12 cellular contexts compared by ENCODE assay signal in genomic region chr4:2671267-2671895, GRCh38.
DNase-seq lines count a peak whose midpoint lies in the region; ATAC-seq, FAIRE-seq and TF ChIP-seq lines count a peak whose summit lies in the region.
"Had no signal": no experiment of that assay in that cellular context is flagged by ENCODE, and none has a peak within 500 bp of the region (broad histone marks: within the 10 kb centered on the region; RNA-seq: fewer than 3 reads in every experiment).

No MANE protein-coding gene starts in this region.

- H3K4me2 ChIP-seq in BLaER1, result peak overlapping the region; percentile 83

- no peak for TF ChIP-seq POLR2A in GM12891 (IDR thresholded peaks at IDR 0.05; ENCODE audit: low read depth, low read length)

- H3K4me3 ChIP-seq in BLaER1 (peak overlapping the region; percentile 42), ascending aorta (no peak overlapping the region)

- H3K27me3 Mint-ChIP-seq in activated T-helper 17 cell treated with anti-CD3 and anti-CD28 coated beads, Interleukin-2, amount 50 U/mL, for 72 hours, result no peaks in the 10 kb centered on the region
- H3K27me3 Mint-ChIP-seq: naive thymus-derived CD4-positive, alpha-beta T cell had no signal

- H3K36me3 Mint-ChIP-seq in activated T-helper 17 cell treated with anti-CD3 and anti-CD28 coated beads, Interleukin-2, amount 50 U/mL, for 72 hours (ENCODE audit: low read depth), result peaks cover 86% of the 10 kb centered on the region

- H3K27me3 ChIP-seq in BLaER1 (no peaks in the 10 kb centered on the region), ascending aorta (no peaks in the 10 kb centered on the region)

- no peak for ATAC-seq in activated T-helper 17 cell treated with anti-CD3 and anti-CD28 coated beads, Interleukin-2, amount 50 U/mL, for 72 hours (replicated peaks)
- ATAC-seq in HG02970 (IDR thresholded peaks at IDR 0.05; ENCODE audit: low FRiP score, unreplicated experiment), result no peak
- no peak for ATAC-seq in GM21367 (IDR thresholded peaks at IDR 0.05; ENCODE audit: unreplicated experiment)
- ATAC-seq: naive thymus-derived CD4-positive, alpha-beta T cell had no signal

- no peaks in the 10 kb centered on the region for H3K9me3 Mint-ChIP-seq in activated T-helper 17 cell treated with anti-CD3 and anti-CD28 coated beads, Interleukin-2, amount 50 U/mL, for 72 hours
- H3K9me3 Mint-ChIP-seq: naive thymus-derived CD4-positive, alpha-beta T cell had no signal

- H3K4me1 Mint-ChIP-seq in activated T-helper 17 cell treated with anti-CD3 and anti-CD28 coated beads, Interleukin-2, amount 50 U/mL, for 72 hours, result peaks cover 33% of the 10 kb centered on the region

- DNase-seq in GM12891 (ENCODE audit: insufficient read length, low spot score), result no peak
- peak; percentile 59 for DNase-seq in mesenteric fat pad (ENCODE audit: low spot score)
- DNase-seq in NCI-H1436 (lab: John Stamatoyannopoulos, UW), result no peak
- DNase-seq in ascending aorta (ENCODE audit: low spot score in 2 of 2), result no peak
- DNase-seq: H7; naive thymus-derived CD4-positive, alpha-beta T cell; NCI-H446 treated with DMSO at 0.1 percent for 48 hours had no signal

- H3K27ac ChIP-seq in BLaER1, result peak overlapping the region; percentile 62
- no peak overlapping the region for H3K27ac ChIP-seq in ascending aorta

- FAIRE-seq in GM12891 (lab: Jason Lieb, UNC), result peak; percentile 61

- H3K4me3 Mint-ChIP-seq in activated T-helper 17 cell treated with anti-CD3 and anti-CD28 coated beads, Interleukin-2, amount 50 U/mL, for 72 hours, result no peak overlapping the region
- H3K4me3 Mint-ChIP-seq: CD14-positive monocyte; naive thymus-derived CD4-positive, alpha-beta T cell had no signal

- H3K36me3 ChIP-seq in BLaER1 (peaks cover 61% of the 10 kb centered on the region), ascending aorta (peaks cover 28 to 42% of the 10 kb centered on the region in 2 donors)

- peak overlapping the region; percentile 66 for H3K27ac Mint-ChIP-seq in activated T-helper 17 cell treated with anti-CD3 and anti-CD28 coated beads, Interleukin-2, amount 50 U/mL, for 72 hours

- peak overlapping the region; percentile 64 for H3K9ac ChIP-seq in BLaER1

- peaks cover 11% of the 10 kb centered on the region; the same call in 1 of the 2 replicates for H4K20me1 ChIP-seq in BLaER1

- no peak for TF ChIP-seq CTCF in ascending aorta (IDR thresholded peaks at IDR 0.05)

- intact Hi-C loops in ascending aorta (cut with DNase I), result no loop called here

- H3K4me1 ChIP-seq in BLaER1 (peaks cover 62% of the 10 kb centered on the region), ascending aorta (peaks cover 0 to 6% of the 10 kb centered on the region in 2 donors)

- H3K9me3 ChIP-seq in BLaER1, result peaks cover under 1% of the 10 kb centered on the region; the same call in 1 of the 2 replicates
- H3K9me3 ChIP-seq in ascending aorta, result no peaks in the 10 kb centered on the region

TF ChIP-seq in GM12891, 5 proteins besides CTCF, POLR2A, EP300 and RAD21:
- TF ChIP-seq POU2F2 (IDR thresholded peaks at IDR 0.05; ENCODE audit: low read depth, low read length) (no peak), POLR2AphosphoS5 (IDR thresholded peaks at IDR 0.05; ENCODE audit: low read depth, low read length) (no peak), TAF1 (IDR thresholded peaks at IDR 0.05; ENCODE audit: low read depth, low read length) (no peak), SPI1 (IDR thresholded peaks at IDR 0.05; ENCODE audit: low read depth, low read length) (no peak), PAX5 (IDR thresholded peaks at IDR 0.05; ENCODE audit: insufficient read depth, low read length, severe bottlenecking) (no peak)
TF ChIP-seq in GM12891: peak in this region for 0.
